In genomic region chr3:40451551-40451950, GRCh38 we compare ENCODE assay signal across 2 cellular contexts.
TF ChIP-seq lines count a peak whose summit lies in the region.

No MANE protein-coding gene starts in this region.

TF ChIP-seq in SK-N-SH, 30 proteins besides CTCF, POLR2A, EP300 and RAD21 (continued from another document):
- TF ChIP-seq FOXM1 (IDR thresholded peaks at IDR 0.05; ENCODE audit: low read depth) (no peak), FOXJ3 (CRISPR knock-in tag; IDR thresholded peaks at IDR 0.05) (no peak), GATA2 (CRISPR knock-in tag; IDR thresholded peaks at IDR 0.05) (no peak), MEF2A (IDR thresholded peaks at IDR 0.05; ENCODE audit: borderline replicate concordance, low read depth) (no peak), FOSL2 (IDR thresholded peaks at IDR 0.05; ENCODE audit: borderline replicate concordance, low read depth) (no peak), USF1 (IDR thresholded peaks at IDR 0.05; ENCODE audit: borderline replicate concordance, low read depth) (no peak), RCOR1 (IDR thresholded peaks at IDR 0.05; ENCODE audit: low read length) (no peak), TCF12 (IDR thresholded peaks at IDR 0.05) (no peak)

TF ChIP-seq in SK-N-SH treated with all-trans-retinoic acid at 6 μM for 48 hours, 23 proteins besides CTCF, POLR2A, EP300 and RAD21 (continued from another document):
- TF ChIP-seq TSHZ2 (CRISPR knock-in tag; IDR thresholded peaks at IDR 0.05) (no peak), RARB (CRISPR knock-in tag; IDR thresholded peaks at IDR 0.05) (no peak), CSRNP3 (CRISPR knock-in tag; IDR thresholded peaks at IDR 0.05) (no peak), CSDC2 (CRISPR knock-in tag; IDR thresholded peaks at IDR 0.05) (no peak), ZFP3 (CRISPR knock-in tag; IDR thresholded peaks at IDR 0.05) (no peak), CREB5 (CRISPR knock-in tag; IDR thresholded peaks at IDR 0.05; ENCODE audit: low read depth) (no peak), ISL1 (CRISPR knock-in tag; IDR thresholded peaks at IDR 0.05) (no peak), OSR1 (CRISPR knock-in tag; IDR thresholded peaks at IDR 0.05) (no peak), PATZ1 (CRISPR knock-in tag; IDR thresholded peaks at IDR 0.05; ENCODE audit: borderline replicate concordance) (no peak), ESRRG (CRISPR knock-in tag; IDR thresholded peaks at IDR 0.05) (no peak), ZNF70 (CRISPR knock-in tag; IDR thresholded peaks at IDR 0.05) (no peak), ZC3H10 (CRISPR knock-in tag; IDR thresholded peaks at IDR 0.05) (no peak), TOX (CRISPR knock-in tag; IDR thresholded peaks at IDR 0.05; ENCODE audit: borderline replicate concordance) (no peak), ZFP30 (CRISPR knock-in tag; IDR thresholded peaks at IDR 0.05) (no peak), ZNF565 (CRISPR knock-in tag; conservative IDR thresholded peaks at IDR 0.05; ENCODE audit: low read depth) (no peak)
